In genomic region chr12:114920828-114921579, GRCh38 we compare ENCODE assay signal across 18 cellular contexts.
A peak's percentile ranks its signal among the peaks of the same experiment; 100 is the strongest.
DNase-seq lines count a peak whose midpoint lies in the region; ATAC-seq, FAIRE-seq and TF ChIP-seq lines count a peak whose summit lies in the region.
"Had no signal": no experiment of that assay in that cellular context is flagged by ENCODE, and none has a peak within 500 bp of the region (broad histone marks: within the 10 kb centered on the region; RNA-seq: fewer than 3 reads in every experiment).

No MANE protein-coding gene starts in this region.

- H3K27ac ChIP-seq in IMR-90 (ENCODE audit: insufficient read depth, low read length), result no peak overlapping the region
- H3K27ac ChIP-seq: cardiac muscle cell, SJCRH30 had no signal

- 0 out of 2 replicates have a peak overlapping the region, but pooled peaks have one; percentile 6 for H3K56ac ChIP-seq in IMR-90 (ENCODE audit: extremely low read depth, insufficient read depth, low read length)

- H3K36me3 ChIP-seq in IMR-90 (ENCODE audit: control insufficient read depth, insufficient read depth, low read length), result no peaks in the 10 kb centered on the region
- H3K36me3 ChIP-seq: cardiac muscle cell, SJCRH30 had no signal

- CTCF ChIA-PET in IMR-90 (lab: Yijun Ruan, JAX), result no interaction called here

- peak overlapping the region; percentile 37 for H3K4ac ChIP-seq in IMR-90 (ENCODE audit: low read depth, low read length)

- H3K18ac ChIP-seq in IMR-90 (ENCODE audit: low read depth, low read length), result peak overlapping the region; percentile 86

- peak overlapping the region; percentile 50; the same call in 1 of the 2 replicates for H4K91ac ChIP-seq in IMR-90 (ENCODE audit: insufficient read depth, low read depth, low read length)

- peak overlapping the region; percentile 76 for H2BK120ac ChIP-seq in IMR-90 (ENCODE audit: low read depth, low read length)

- H3K9ac ChIP-seq in IMR-90 (ENCODE audit: low read depth, low read length), result no peak overlapping the region

- H2AK5ac ChIP-seq in IMR-90 (ENCODE audit: low read depth, low read length), result peak overlapping the region; percentile 65

- no peak for TF ChIP-seq RAD21 in IMR-90 (IDR thresholded peaks at IDR 0.05; ENCODE audit: low read length)

- H3K9me1 ChIP-seq in IMR-90 (ENCODE audit: insufficient read depth, low read length), result peaks cover 5% of the 10 kb centered on the region; the same call in 1 of the 2 replicates

- 0 out of 2 replicates have a peak overlapping the region, but pooled peaks have one; percentile 12 for H3K23ac ChIP-seq in IMR-90 (ENCODE audit: low read depth, low read length)

- dilution Hi-C loops in IMR-90 (cut with HindIII; ENCODE audit: low sequenced_read_pairs, unreplicated experiment), result no loop called here

- TF ChIP-seq CTCF in IMR-90 (conservative IDR thresholded peaks at IDR 0.05; ENCODE audit: low read depth, low read length), result no peak

- H3K4me1 ChIP-seq in IMR-90 (ENCODE audit: control insufficient read depth, insufficient read depth, low read length), result peaks cover 9% of the 10 kb centered on the region
- H3K4me1 ChIP-seq: SJCRH30 had no signal

- FAIRE-seq in endometrium (lab: Jason Lieb, UNC), result peak; percentile 55

- no peak overlapping the region for H2BK5ac ChIP-seq in IMR-90 (ENCODE audit: low read depth, low read length, poor library complexity, severe bottlenecking)

- in situ Hi-C loops in IMR-90 (cut with MboI; ENCODE audit: low sequenced_read_pairs), result no loop called here

- no peak overlapping the region for H3K4me2 ChIP-seq in IMR-90 (ENCODE audit: low read depth, low read length)

- no peak overlapping the region for H3K4me3 ChIP-seq in IMR-90 (ENCODE audit: insufficient read depth, low read depth, low read length)
- H3K4me3 ChIP-seq: cardiac muscle cell, SJCRH30 had no signal

- H2BK20ac ChIP-seq in IMR-90 (ENCODE audit: low read depth, low read length), result peak overlapping the region; percentile 46

- WGBS in IMR-90 (ENCODE audit: extremely low coverage in 2 of 2, insufficient read length in 1 of 2), 2 experiments, result no CpG with 5 or more reads among the region's 5 CpGs

- peak overlapping the region; percentile 62 for H4K5ac ChIP-seq in IMR-90 (ENCODE audit: low read depth, low read length)

- peak; percentile 68 for DNase-seq in AG20443 (ENCODE audit: low spot score)
- DNase-seq in IMR-90, result peak; percentile 46
- DNase-seq in lung microvascular endothelial cell (ENCODE audit: low read depth in 2 of 2), result peak; percentile 61 to 75
- DNase-seq in dedifferentiated amniotic fluid mesenchymal stem cell (ENCODE audit: extremely low spot score), result no peak
- DNase-seq in NCI-H2029 (lab: John Stamatoyannopoulos, UW), result no peak
- no peak for DNase-seq in AML-193 (lab: John Stamatoyannopoulos, UW)
- no peak for DNase-seq in kidney tubule cell (ENCODE audit: low spot score)
- DNase-seq: activated CD4-positive, alpha-beta T cell treated with anti-CD3 and anti-CD28 coated beads for 36 hours; activated naive CD4-positive, alpha-beta T cell treated with anti-CD3 and anti-CD28 coated beads, Interleukin-2, amount 10 ng/mL, durations not matched to agents 7 days and 5 days; effector memory CD8-positive, alpha-beta T cell; glutamatergic neuron; kidney glomerular epithelial cell; naive B cell; NCI-H1092; SJCRH30; T-helper 9 cell had no signal

- H4K20me1 ChIP-seq in IMR-90 (ENCODE audit: insufficient read depth, low read length), result no peaks in the 10 kb centered on the region

- no TSS peak for BruUV-seq in IMR-90 (replicated peaks; lab: Mats Ljungman, UMichigan)

- peaks cover 3% of the 10 kb centered on the region; the same call in 1 of the 2 replicates for H3K9me3 ChIP-seq in IMR-90 (ENCODE audit: control insufficient read depth, insufficient read depth, low read length)
- H3K9me3 ChIP-seq: SJCRH30 had no signal

- peak overlapping the region; percentile 77; the same call in 2 of the 3 replicates for H2BK15ac ChIP-seq in IMR-90 (ENCODE audit: low read depth, low read length)

- POLR2A ChIA-PET in IMR-90 (lab: Charles Lee; ENCODE audit: unreplicated experiment), result no interaction called here

- ATAC-seq in IMR-90 (ENCODE audit: low read depth), result no peak
- ATAC-seq: activated CD4-positive, alpha-beta T cell treated with anti-CD3 and anti-CD28 coated beads for 36 hours; effector memory CD8-positive, alpha-beta T cell had no signal

- no peak for TF ChIP-seq POLR2A in IMR-90 (IDR thresholded peaks at IDR 0.05; ENCODE audit: low read depth, low read length)

- no peak overlapping the region for H4K8ac ChIP-seq in IMR-90 (ENCODE audit: low read depth in 2 of 2, low read length in 2 of 2)

- peak overlapping the region; percentile 57 for H3K14ac ChIP-seq in IMR-90 (replicated peaks; ENCODE audit: low read depth, low read length)

- peak overlapping the region; percentile 3 for H2AFZ ChIP-seq in IMR-90 (replicated peaks; ENCODE audit: low read length, poor library complexity)

- H3K27me3 ChIP-seq in IMR-90 (ENCODE audit: control insufficient read depth, insufficient read depth, low read length), result no peaks in the 10 kb centered on the region
- H3K27me3 ChIP-seq: cardiac muscle cell, SJCRH30 had no signal

- H3K79me1 ChIP-seq in IMR-90 (ENCODE audit: low read depth in 1 of 2, low read length in 2 of 2), result no peaks in the 10 kb centered on the region

- intact Hi-C loops in IMR-90 (cut with micrococcal nuclease), result no loop called here

- no peak overlapping the region for H2AK9ac ChIP-seq in IMR-90 (replicated peaks; ENCODE audit: low read depth, low read length, poor library complexity)

TF ChIP-seq in IMR-90, 13 proteins besides CTCF, POLR2A, EP300 and RAD21:
- TF ChIP-seq MAFK (IDR thresholded peaks at IDR 0.05; ENCODE audit: low read depth, low read length) (no peak), ELK1 (IDR thresholded peaks at IDR 0.05; ENCODE audit: borderline replicate concordance, low read depth, low read length) (no peak), NFE2L2 (IDR thresholded peaks at IDR 0.05; ENCODE audit: low read depth, low read length) (no peak), BHLHE40 (IDR thresholded peaks at IDR 0.05; ENCODE audit: low read depth, low read length) (no peak), USF2 (IDR thresholded peaks at IDR 0.05; ENCODE audit: low read depth, low read length) (no peak), MXI1 (IDR thresholded peaks at IDR 0.05; ENCODE audit: borderline replicate concordance, low read depth, low read length) (no peak), SMC3 (IDR thresholded peaks at IDR 0.05; ENCODE audit: low read depth, low read length) (no peak), CEBPB (IDR thresholded peaks at IDR 0.05; ENCODE audit: low read depth, low read length) (no peak), MAZ (IDR thresholded peaks at IDR 0.05; ENCODE audit: borderline replicate concordance, low read depth, low read length) (no peak)

Comparison
In these comparisons a context has a peak if more than half of its experiments do, and no peak if none do; other contexts are left out.
1. DNase-seq: peak in AG20443 (single experiment), IMR-90 (single experiment) and lung microvascular endothelial cell (2 of 2); none in dedifferentiated amniotic fluid mesenchymal stem cell (single experiment), NCI-H2029 (single experiment), AML-193 (0 of 2) and kidney tubule cell (single experiment).